In the genomic region with DNA sequence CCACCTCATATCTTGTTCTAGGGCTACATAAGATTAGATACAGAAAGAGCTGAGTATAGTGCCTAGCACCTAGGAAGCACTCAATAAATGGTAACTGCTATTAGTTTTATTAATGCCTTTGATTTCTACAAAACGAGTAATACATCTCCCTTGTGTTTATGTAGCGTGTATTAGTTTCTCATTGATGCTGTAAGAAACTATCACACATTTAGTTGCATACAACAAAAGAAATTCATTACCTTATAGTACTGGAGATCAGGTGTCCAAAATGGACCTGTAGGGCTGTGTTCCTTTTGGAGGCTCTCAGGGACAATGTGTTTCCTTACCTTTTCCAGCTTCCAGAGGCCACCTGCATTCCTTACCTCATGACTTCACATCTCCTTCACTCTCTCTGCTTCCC, we compare ENCODE assay signal across 8 cellular contexts. TPM values are rescaled to one million over a fixed set of nuclear protein-coding genes. Genes with fewer than 3 reads are reported as not detected.
A peak's percentile ranks its signal among the peaks of the same experiment; 100 is the strongest.
DNase-seq lines count a peak whose midpoint lies in the region; ATAC-seq and TF ChIP-seq lines count a peak whose summit lies in the region.

No MANE protein-coding gene starts in this region.

- H2AFZ ChIP-seq in OCI-LY7 (ENCODE audit: low read length) (peak overlapping the region; percentile 73; the same call in 1 of the 2 replicates), PC-9 (no peak overlapping the region)

- DNase-seq in GM12865 (ENCODE audit: low read depth) (no peak), OCI-LY7 (ENCODE audit: low spot score) (no peak), epithelial cell of proximal tubule (ENCODE audit: low read depth) (no peak), psoas muscle (no peak), Ammon's horn (ENCODE audit: low spot score) (no peak), germinal center (ENCODE audit: low spot score) (no peak), PC-9 (no peak)

- H3F3A ChIP-seq in PC-9 (ENCODE audit: insufficient read depth, low read depth): no peaks in the 10 kb centered on the region

- H3K79me2 ChIP-seq in OCI-LY7 (ENCODE audit: insufficient read depth, low read depth, low read length): peaks cover 10% of the 10 kb centered on the region; the same call in 1 of the 2 replicates
- H3K79me2 ChIP-seq in PC-9 (ENCODE audit: low read depth): no peaks in the 10 kb centered on the region

- ATAC-seq in psoas muscle (no peak), HG02588 (IDR thresholded peaks at IDR 0.05; ENCODE audit: unreplicated experiment) (no peak)

- WGBS in psoas muscle, 3 donors: 64 to 82% (median 74%) methylated on average over 2 of the region's 2 CpGs

- peak overlapping the region; percentile 89 for H3K4me2 ChIP-seq in OCI-LY7 (ENCODE audit: low read length)
- H3K4me2 ChIP-seq in PC-9: no peak overlapping the region

- POLR2A ChIA-PET in OCI-LY7 (lab: Charles Lee) (interaction anchor here (0.6 to 1.3 kb wide), 3 partner anchors 18 to 131 kb away, joined by 3 to 4 read pairs (median 3); no protein-coding TSS in a partner anchor), PC-9 (lab: Charles Lee; ENCODE audit: unreplicated experiment) (no interaction called here)

- H4K20me1 ChIP-seq in OCI-LY7 (ENCODE audit: insufficient read depth, low read length) (no peaks in the 10 kb centered on the region), PC-9 (ENCODE audit: insufficient read depth) (no peaks in the 10 kb centered on the region)

- H3K4me3 ChIP-seq in GM12865 (ENCODE audit: low read depth, low read length) (peak overlapping the region; percentile 81), OCI-LY7 (ENCODE audit: low read depth, low read length, poor library complexity, severe bottlenecking) (peak overlapping the region; percentile 85), epithelial cell of proximal tubule (ENCODE audit: low read depth, low read length) (peak overlapping the region; percentile 95), psoas muscle (peak overlapping the region; percentile 84), PC-9 (no peak overlapping the region)

- H3K27me3 ChIP-seq in psoas muscle (ENCODE audit: insufficient read depth in 3 of 3, low read length in 2 of 3): peaks cover 0 to 18% (median 0%) of the 10 kb centered on the region in 3 donors
- H3K27me3 ChIP-seq in PC-9 (ENCODE audit: insufficient read depth, low read depth): no peaks in the 10 kb centered on the region

- H3K4me1 ChIP-seq in OCI-LY7 (ENCODE audit: insufficient read depth, low read length, poor library complexity, severe bottlenecking): peaks cover 57% of the 10 kb centered on the region
- peaks cover 7% of the 10 kb centered on the region for H3K4me1 ChIP-seq in psoas muscle
- H3K4me1 ChIP-seq in PC-9 (replicated peaks; ENCODE audit: insufficient read depth): no peaks in the 10 kb centered on the region

- peak overlapping the region; percentile 95 for H3K27ac ChIP-seq in OCI-LY7 (ENCODE audit: low read depth, low read length, poor library complexity, severe bottlenecking)
- H3K27ac ChIP-seq in psoas muscle: no peak overlapping the region
- H3K27ac ChIP-seq in PC-9: no peak overlapping the region

- intact Hi-C loops in OCI-LY7 (cut with micrococcal nuclease; ENCODE audit: unreplicated experiment): loop anchor here (1.0 to 10.0 kb wide), 5 partner anchors 124 to 955 kb away; a partner anchor contains a TSS
- intact Hi-C loops in psoas muscle (cut with DNase I): loop anchor here in 1 of 2 donors (5.0 to 10.0 kb wide), 2 partner anchors 178 to 240 kb away; a partner anchor contains a TSS
- intact Hi-C loops in PC-9 (cut with micrococcal nuclease; ENCODE audit: unreplicated experiment): loop anchor here (5.0 kb wide), 1 partner anchor 250 kb away; no protein-coding TSS in a partner anchor

- BruUV-seq in OCI-LY7 (replicated peaks; lab: Mats Ljungman, UMichigan) (no TSS peak), PC-9 (replicated peaks; lab: Mats Ljungman, UMichigan) (no TSS peak)

- no peaks in the 10 kb centered on the region for H3K36me3 ChIP-seq in OCI-LY7 (ENCODE audit: insufficient read depth, low read length)
- H3K36me3 ChIP-seq in psoas muscle (ENCODE audit: insufficient read depth in 1 of 2, low read depth in 1 of 2): no peaks in the 10 kb centered on the region
- H3K36me3 ChIP-seq in PC-9 (ENCODE audit: low read depth): no peaks in the 10 kb centered on the region

- H3K9me3 ChIP-seq in OCI-LY7 (ENCODE audit: low read length) (no peaks in the 10 kb centered on the region; the same call in 1 of the 2 replicates), psoas muscle (no peaks in the 10 kb centered on the region), PC-9 (ENCODE audit: insufficient read depth, low read depth) (no peaks in the 10 kb centered on the region)

- H3K9me2 ChIP-seq in OCI-LY7 (ENCODE audit: insufficient read depth, low read length): no peaks in the 10 kb centered on the region
- H3K9me2 ChIP-seq in PC-9 (ENCODE audit: insufficient read depth): no peaks in the 10 kb centered on the region

- CTCF ChIA-PET in OCI-LY7 (lab: Charles Lee; ENCODE audit: unreplicated experiment): no interaction called here
- CTCF ChIA-PET in PC-9 (lab: Charles Lee): no interaction called here

- TF ChIP-seq CTCF in GM12865 (IDR thresholded peaks at IDR 0.05; ENCODE audit: insufficient read depth, low read depth, low read length, missing control alignments) (no peak), OCI-LY7 (conservative IDR thresholded peaks at IDR 0.05; ENCODE audit: low read length) (no peak), epithelial cell of proximal tubule (conservative IDR thresholded peaks at IDR 0.05; ENCODE audit: low read depth, low read length) (no peak), psoas muscle (IDR thresholded peaks at IDR 0.05) (no peak), PC-9 (conservative IDR thresholded peaks at IDR 0.05) (no peak)

RNA-seq across cellular contexts. Expression of a gene that starts 1.0 kb away (rescaled TPM):
- 7.0 and 7.6 TPM in 2 replicates for total RNA-seq in OCI-LY7 (2014; rRNA removed; shearing (Covaris generic))
- 11.0 and 14.2 TPM in 2 replicates for total RNA-seq in OCI-LY7 (2022)
- total RNA-seq in epithelial cell of proximal tubule: 3.3 and 3.8 TPM in 2 replicates
- total RNA-seq in psoas muscle: 1 to 10 TPM; 2.6 to 6.0 (median 2.6) TPM
- polyA plus RNA-seq in psoas muscle: 1 to 10 TPM; 1.3 to 2.8 (median 2.2) TPM
- not detected in 2 replicates for total RNA-seq in PC-9 (2021)
